ENCODE assay signal across 15 cellular contexts in the genomic region with DNA sequence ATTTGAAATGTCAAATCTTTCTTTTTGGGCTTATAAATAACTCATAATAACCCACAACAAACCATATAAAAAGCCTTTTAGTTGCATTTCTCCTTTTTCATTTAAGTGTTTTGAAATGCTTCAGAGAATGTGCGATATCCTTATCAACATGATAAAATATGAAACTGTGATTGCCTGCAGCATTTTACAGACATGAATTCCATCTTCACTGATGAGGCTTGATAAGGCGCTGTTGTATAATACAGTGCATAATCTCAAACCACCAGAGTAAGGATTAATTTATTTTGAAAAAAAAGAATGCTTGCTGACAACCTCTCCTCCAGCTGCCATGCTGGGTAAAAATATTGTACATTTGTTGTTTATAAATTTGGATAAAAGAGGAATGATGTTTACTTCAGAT.
DNase-seq lines count a peak whose midpoint lies in the region; ATAC-seq and TF ChIP-seq lines count a peak whose summit lies in the region.
"Had no signal": no experiment of that assay in that cellular context is flagged by ENCODE, and none has a peak within 500 bp of the region (broad histone marks: within the 10 kb centered on the region; RNA-seq: fewer than 3 reads in every experiment).

No MANE protein-coding gene starts in this region.

- no peak for ATAC-seq in HG02970 (IDR thresholded peaks at IDR 0.05; ENCODE audit: low FRiP score, unreplicated experiment)
- ATAC-seq: HepG2 had no signal

- no peaks in the 10 kb centered on the region for H3K27me3 Mint-ChIP-seq in osteocyte (ENCODE audit: unreplicated experiment)
- H3K27me3 Mint-ChIP-seq: CD4-positive, CD25-positive, alpha-beta regulatory T cell had no signal

- H3F3A ChIP-seq in DOHH2 (ENCODE audit: control insufficient read depth, insufficient read depth) (no peaks in the 10 kb centered on the region), neural cell (ENCODE audit: insufficient read depth, low read length, poor library complexity, severe bottlenecking) (peaks cover 5% of the 10 kb centered on the region)

- no peak for TF ChIP-seq EP300 in neural cell (conservative IDR thresholded peaks at IDR 0.05; ENCODE audit: poor library complexity, severe bottlenecking)

- no peaks in the 10 kb centered on the region for H3K27me3 ChIP-seq in DOHH2 (ENCODE audit: control insufficient read depth, low read length)
- no peaks in the 10 kb centered on the region for H3K27me3 ChIP-seq in neural cell (ENCODE audit: insufficient read depth, low read depth, low read length)
- H3K27me3 ChIP-seq in stomach smooth muscle (ENCODE audit: control insufficient read depth in 1 of 2, insufficient read depth in 2 of 2, low read length in 2 of 2) = no peaks in the 10 kb centered on the region
- H3K27me3 ChIP-seq: BLaER1 treated with 17β-estradiol and CSF1 and Interleukin-3, amounts not matched to agents 10 nM and 100 nM had no signal

- TF ChIP-seq RAD21 in neural cell (conservative IDR thresholded peaks at IDR 0.05) = no peak

- H3K4me3 ChIP-seq in DOHH2 (ENCODE audit: low read length) = no peak overlapping the region
- H3K4me3 ChIP-seq in neural cell (ENCODE audit: low read length) = no peak overlapping the region
- no peak overlapping the region for H3K4me3 ChIP-seq in stomach smooth muscle (ENCODE audit: low read length in 2 of 2)
- H3K4me3 ChIP-seq: BLaER1 treated with 17β-estradiol and CSF1 and Interleukin-3, amounts not matched to agents 10 nM and 100 nM had no signal

- H3K4me2 ChIP-seq in DOHH2 (ENCODE audit: low read length) (0 out of 2 replicates have a peak overlapping the region, but pooled peaks have one; percentile 5), neural cell (ENCODE audit: low read length) (no peak overlapping the region)
- H3K4me2 ChIP-seq: BLaER1 treated with 17β-estradiol and CSF1 and Interleukin-3, amounts not matched to agents 10 nM and 100 nM had no signal

- TF ChIP-seq CTCF in DOHH2 (IDR thresholded peaks at IDR 0.05; ENCODE audit: low read depth, low read length, poor library complexity, severe bottlenecking) = no peak
- no peak for TF ChIP-seq CTCF in neural cell (IDR thresholded peaks at IDR 0.05; ENCODE audit: poor library complexity, severe bottlenecking)
- no peak for TF ChIP-seq CTCF in osteocyte (IDR thresholded peaks at IDR 0.05)

- no peaks in the 10 kb centered on the region for H3K9me3 ChIP-seq in DOHH2 (ENCODE audit: control insufficient read depth, insufficient read depth, low read length)
- no peaks in the 10 kb centered on the region for H3K9me3 ChIP-seq in neural cell (ENCODE audit: low read length)
- no peaks in the 10 kb centered on the region for H3K9me3 ChIP-seq in stomach smooth muscle (ENCODE audit: control insufficient read depth in 2 of 2, low read length in 2 of 2)
- H3K9me3 ChIP-seq: BLaER1 treated with 17β-estradiol and CSF1 and Interleukin-3, amounts not matched to agents 10 nM and 100 nM had no signal

- H3K4me3 Mint-ChIP-seq in osteocyte (ENCODE audit: unreplicated experiment) = no peak overlapping the region
- H3K4me3 Mint-ChIP-seq: HFFc6 had no signal

- H3K27ac ChIP-seq in DOHH2 (ENCODE audit: low read depth, low read length) (no peak overlapping the region), neural cell (ENCODE audit: low read length) (peak overlapping the region; percentile 35), stomach smooth muscle (ENCODE audit: low read length) (peak overlapping the region; percentile 60)
- H3K27ac ChIP-seq: BLaER1 treated with 17β-estradiol and CSF1 and Interleukin-3, amounts not matched to agents 10 nM and 100 nM had no signal

- H3K79me2 ChIP-seq in DOHH2 (ENCODE audit: control insufficient read depth, low read length) = no peaks in the 10 kb centered on the region
- no peaks in the 10 kb centered on the region for H3K79me2 ChIP-seq in neural cell (replicated peaks; ENCODE audit: insufficient read depth, low read length)

- H3K9ac ChIP-seq in neural cell (ENCODE audit: low read length) (peak overlapping the region; percentile 20), stomach smooth muscle (ENCODE audit: low read length in 2 of 2) (no peak overlapping the region)
- H3K9ac ChIP-seq: BLaER1 treated with 17β-estradiol and CSF1 and Interleukin-3, amounts not matched to agents 10 nM and 100 nM had no signal

- H3K36me3 ChIP-seq in DOHH2 (ENCODE audit: control insufficient read depth, low read length) = peaks cover 12% of the 10 kb centered on the region
- peaks cover 6% of the 10 kb centered on the region for H3K36me3 ChIP-seq in neural cell (ENCODE audit: insufficient read depth, low read length)
- H3K36me3 ChIP-seq in stomach smooth muscle (ENCODE audit: control insufficient read depth in 2 of 2, insufficient read depth in 2 of 2, low read length in 2 of 2) = peaks cover 13 to 22% of the 10 kb centered on the region in 2 donors

- H3K4me1 ChIP-seq in DOHH2 (ENCODE audit: control insufficient read depth, low read length) (peaks cover 15% of the 10 kb centered on the region), stomach smooth muscle (ENCODE audit: control insufficient read depth, insufficient read depth, low read length) (peaks cover 32% of the 10 kb centered on the region)

- DNase-seq in amniotic epithelial cell (ENCODE audit: low read depth) (peak; percentile 65), osteocyte (ENCODE audit: extremely low spot score, unreplicated experiment) (no peak), pons (ENCODE audit: low spot score) (no peak)
- DNase-seq: 8988T; AML-193; CD4-positive, CD25-positive, alpha-beta regulatory T cell; DMS53; HCEC 1CT; HFFc6 had no signal

- H4K20me1 ChIP-seq in DOHH2 (ENCODE audit: control insufficient read depth, insufficient read depth, low read depth, low read length) (no peaks in the 10 kb centered on the region), neural cell (ENCODE audit: insufficient read depth) (no peaks in the 10 kb centered on the region)

- no peak overlapping the region for H3K27ac Mint-ChIP-seq in osteocyte (ENCODE audit: unreplicated experiment)
- H3K27ac Mint-ChIP-seq: HFFc6 had no signal

- no peaks in the 10 kb centered on the region for H3K9me3 Mint-ChIP-seq in osteocyte (ENCODE audit: unreplicated experiment)
- H3K9me3 Mint-ChIP-seq: CD4-positive, CD25-positive, alpha-beta regulatory T cell; HFFc6 had no signal

- no peak overlapping the region for H2AFZ ChIP-seq in neural cell (ENCODE audit: low read depth, low read length)

- no peaks in the 10 kb centered on the region for H3K4me1 Mint-ChIP-seq in osteocyte (ENCODE audit: unreplicated experiment)

- H3K36me3 Mint-ChIP-seq in osteocyte (ENCODE audit: unreplicated experiment) = peaks cover 28% of the 10 kb centered on the region

- H3K9me2 ChIP-seq in DOHH2 (replicated peaks; ENCODE audit: control insufficient read depth, low read length) (no peaks in the 10 kb centered on the region), neural cell (ENCODE audit: insufficient read depth, low read length) (no peaks in the 10 kb centered on the region)

TF ChIP-seq in neural cell, 6 proteins besides CTCF, POLR2A, EP300 and RAD21:
- TF ChIP-seq TAF1 (IDR thresholded peaks at IDR 0.05; ENCODE audit: low read depth) (no peak), MXI1 (conservative IDR thresholded peaks at IDR 0.05; ENCODE audit: poor library complexity, severe bottlenecking) (no peak), EZH2 (IDR thresholded peaks at IDR 0.05; ENCODE audit: borderline replicate concordance, insufficient read depth, low read length, poor library complexity, severe bottlenecking) (no peak), POLR2AphosphoS5 (IDR thresholded peaks at IDR 0.05) (no peak), SMC3 (conservative IDR thresholded peaks at IDR 0.05; ENCODE audit: poor library complexity) (no peak)
- TF ChIP-seq, protein P1, sequence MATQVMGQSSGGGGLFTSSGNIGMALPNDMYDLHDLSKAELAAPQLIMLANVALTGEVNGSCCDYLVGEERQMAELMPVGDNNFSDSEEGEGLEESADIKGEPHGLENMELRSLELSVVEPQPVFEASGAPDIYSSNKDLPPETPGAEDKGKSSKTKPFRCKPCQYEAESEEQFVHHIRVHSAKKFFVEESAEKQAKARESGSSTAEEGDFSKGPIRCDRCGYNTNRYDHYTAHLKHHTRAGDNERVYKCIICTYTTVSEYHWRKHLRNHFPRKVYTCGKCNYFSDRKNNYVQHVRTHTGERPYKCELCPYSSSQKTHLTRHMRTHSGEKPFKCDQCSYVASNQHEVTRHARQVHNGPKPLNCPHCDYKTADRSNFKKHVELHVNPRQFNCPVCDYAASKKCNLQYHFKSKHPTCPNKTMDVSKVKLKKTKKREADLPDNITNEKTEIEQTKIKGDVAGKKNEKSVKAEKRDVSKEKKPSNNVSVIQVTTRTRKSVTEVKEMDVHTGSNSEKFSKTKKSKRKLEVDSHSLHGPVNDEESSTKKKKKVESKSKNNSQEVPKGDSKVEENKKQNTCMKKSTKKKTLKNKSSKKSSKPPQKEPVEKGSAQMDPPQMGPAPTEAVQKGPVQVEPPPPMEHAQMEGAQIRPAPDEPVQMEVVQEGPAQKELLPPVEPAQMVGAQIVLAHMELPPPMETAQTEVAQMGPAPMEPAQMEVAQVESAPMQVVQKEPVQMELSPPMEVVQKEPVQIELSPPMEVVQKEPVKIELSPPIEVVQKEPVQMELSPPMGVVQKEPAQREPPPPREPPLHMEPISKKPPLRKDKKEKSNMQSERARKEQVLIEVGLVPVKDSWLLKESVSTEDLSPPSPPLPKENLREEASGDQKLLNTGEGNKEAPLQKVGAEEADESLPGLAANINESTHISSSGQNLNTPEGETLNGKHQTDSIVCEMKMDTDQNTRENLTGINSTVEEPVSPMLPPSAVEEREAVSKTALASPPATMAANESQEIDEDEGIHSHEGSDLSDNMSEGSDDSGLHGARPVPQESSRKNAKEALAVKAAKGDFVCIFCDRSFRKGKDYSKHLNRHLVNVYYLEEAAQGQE (IDR thresholded peaks at IDR 0.05; ENCODE audit: borderline replicate concordance) = no peak
